1 cellular context compared by ENCODE assay signal in the genomic region with DNA sequence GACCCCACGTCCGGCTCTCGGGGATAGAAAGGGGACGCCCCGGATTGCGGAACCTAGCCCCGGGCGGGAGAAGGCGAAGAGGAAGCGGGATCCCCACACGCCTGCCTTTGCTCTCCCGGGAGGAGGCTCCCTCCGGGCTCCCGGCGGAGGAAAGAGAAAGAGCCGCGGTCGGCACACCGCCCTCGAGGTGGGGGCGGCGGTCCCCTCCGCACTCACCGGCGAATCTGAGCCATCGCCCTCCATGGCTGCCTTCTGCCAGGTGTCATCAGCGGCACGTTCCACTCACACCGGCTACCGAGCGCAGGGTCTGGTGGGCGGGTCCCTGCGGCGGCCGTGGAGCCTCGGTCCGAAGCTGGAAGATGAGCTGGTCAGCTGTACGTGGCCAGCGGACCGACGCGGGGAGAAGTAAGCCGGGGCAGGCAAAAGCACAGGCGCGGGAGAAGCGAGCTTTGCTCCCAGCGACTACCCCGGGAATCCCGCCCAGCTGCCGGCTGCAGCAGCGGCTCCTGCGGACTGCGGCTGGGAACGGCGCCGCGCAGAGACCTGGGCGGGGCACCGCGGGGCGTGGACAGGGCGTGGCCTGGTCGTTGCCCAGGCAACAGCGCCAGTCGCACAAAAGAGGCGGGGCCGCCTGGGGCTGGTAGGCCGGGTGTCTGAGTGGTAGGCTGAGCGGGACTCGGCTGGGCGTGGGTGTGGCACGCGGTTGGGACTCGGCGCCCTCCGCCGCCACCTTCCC.
TF ChIP-seq lines count a peak whose summit lies in the region.

A gene with protein sequence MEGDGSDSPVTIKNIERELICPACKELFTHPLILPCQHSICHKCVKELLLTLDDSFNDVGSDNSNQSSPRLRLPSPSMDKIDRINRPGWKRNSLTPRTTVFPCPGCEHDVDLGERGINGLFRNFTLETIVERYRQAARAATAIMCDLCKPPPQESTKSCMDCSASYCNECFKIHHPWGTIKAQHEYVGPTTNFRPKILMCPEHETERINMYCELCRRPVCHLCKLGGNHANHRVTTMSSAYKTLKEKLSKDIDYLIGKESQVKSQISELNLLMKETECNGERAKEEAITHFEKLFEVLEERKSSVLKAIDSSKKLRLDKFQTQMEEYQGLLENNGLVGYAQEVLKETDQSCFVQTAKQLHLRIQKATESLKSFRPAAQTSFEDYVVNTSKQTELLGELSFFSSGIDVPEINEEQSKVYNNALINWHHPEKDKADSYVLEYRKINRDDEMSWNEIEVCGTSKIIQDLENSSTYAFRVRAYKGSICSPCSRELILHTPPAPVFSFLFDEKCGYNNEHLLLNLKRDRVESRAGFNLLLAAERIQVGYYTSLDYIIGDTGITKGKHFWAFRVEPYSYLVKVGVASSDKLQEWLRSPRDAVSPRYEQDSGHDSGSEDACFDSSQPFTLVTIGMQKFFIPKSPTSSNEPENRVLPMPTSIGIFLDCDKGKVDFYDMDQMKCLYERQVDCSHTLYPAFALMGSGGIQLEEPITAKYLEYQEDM (minus strand): TSS at position 517 of the 736 bp plus-strand sequence. CDS start 274 bp downstream, at position 243.

TF ChIP-seq in HEK293, 187 proteins besides CTCF, POLR2A, EP300 and RAD21 (continued from another document and continues in another):
- TF ChIP-seq, protein P1, sequence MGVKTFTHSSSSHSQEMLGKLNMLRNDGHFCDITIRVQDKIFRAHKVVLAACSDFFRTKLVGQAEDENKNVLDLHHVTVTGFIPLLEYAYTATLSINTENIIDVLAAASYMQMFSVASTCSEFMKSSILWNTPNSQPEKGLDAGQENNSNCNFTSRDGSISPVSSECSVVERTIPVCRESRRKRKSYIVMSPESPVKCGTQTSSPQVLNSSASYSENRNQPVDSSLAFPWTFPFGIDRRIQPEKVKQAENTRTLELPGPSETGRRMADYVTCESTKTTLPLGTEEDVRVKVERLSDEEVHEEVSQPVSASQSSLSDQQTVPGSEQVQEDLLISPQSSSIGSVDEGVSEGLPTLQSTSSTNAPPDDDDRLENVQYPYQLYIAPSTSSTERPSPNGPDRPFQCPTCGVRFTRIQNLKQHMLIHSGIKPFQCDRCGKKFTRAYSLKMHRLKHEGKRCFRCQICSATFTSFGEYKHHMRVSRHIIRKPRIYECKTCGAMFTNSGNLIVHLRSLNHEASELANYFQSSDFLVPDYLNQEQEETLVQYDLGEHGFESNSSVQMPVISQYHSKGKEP (tag by site-specific recombination; IDR thresholded peaks at IDR 0.05) = peak; percentile 85
- TF ChIP-seq KLF9 (tag by site-specific recombination; IDR thresholded peaks at IDR 0.05; ENCODE audit: low read depth) = peak; percentile 99
- TF ChIP-seq ZNF302 (tag by site-specific recombination; IDR thresholded peaks at IDR 0.05; ENCODE audit: low read depth) = no peak
- peak; percentile 93 for TF ChIP-seq SP3 (tag by site-specific recombination; IDR thresholded peaks at IDR 0.05)
- peak; percentile 57; the same call in 1 of the 2 replicates for TF ChIP-seq ZXDB (tag by site-specific recombination; IDR thresholded peaks at IDR 0.05)
- peak; percentile 67 for TF ChIP-seq SP7 (tag by site-specific recombination; IDR thresholded peaks at IDR 0.05)
- peak; percentile 82 for TF ChIP-seq GLIS2 (tag by site-specific recombination; IDR thresholded peaks at IDR 0.05)
- TF ChIP-seq, protein P2, sequence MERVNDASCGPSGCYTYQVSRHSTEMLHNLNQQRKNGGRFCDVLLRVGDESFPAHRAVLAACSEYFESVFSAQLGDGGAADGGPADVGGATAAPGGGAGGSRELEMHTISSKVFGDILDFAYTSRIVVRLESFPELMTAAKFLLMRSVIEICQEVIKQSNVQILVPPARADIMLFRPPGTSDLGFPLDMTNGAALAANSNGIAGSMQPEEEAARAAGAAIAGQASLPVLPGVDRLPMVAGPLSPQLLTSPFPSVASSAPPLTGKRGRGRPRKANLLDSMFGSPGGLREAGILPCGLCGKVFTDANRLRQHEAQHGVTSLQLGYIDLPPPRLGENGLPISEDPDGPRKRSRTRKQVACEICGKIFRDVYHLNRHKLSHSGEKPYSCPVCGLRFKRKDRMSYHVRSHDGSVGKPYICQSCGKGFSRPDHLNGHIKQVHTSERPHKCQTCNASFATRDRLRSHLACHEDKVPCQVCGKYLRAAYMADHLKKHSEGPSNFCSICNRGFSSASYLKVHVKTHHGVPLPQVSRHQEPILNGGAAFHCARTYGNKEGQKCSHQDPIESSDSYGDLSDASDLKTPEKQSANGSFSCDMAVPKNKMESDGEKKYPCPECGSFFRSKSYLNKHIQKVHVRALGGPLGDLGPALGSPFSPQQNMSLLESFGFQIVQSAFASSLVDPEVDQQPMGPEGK (tag by site-specific recombination; IDR thresholded peaks at IDR 0.05) = no peak
- 0 out of 2 replicates have a peak, but pooled peaks have one; percentile 47 for TF ChIP-seq HOXC10 (CRISPR knock-in tag; IDR thresholded peaks at IDR 0.05)
- peak; percentile 54; the same call in 1 of the 2 replicates for TF ChIP-seq ZNF391 (tag by site-specific recombination; IDR thresholded peaks at IDR 0.05; ENCODE audit: borderline replicate concordance, low read depth)
- peak; percentile 82 for TF ChIP-seq ZNF341 (tag by site-specific recombination; IDR thresholded peaks at IDR 0.05; ENCODE audit: low read depth)
- TF ChIP-seq ZNF48 (tag by site-specific recombination; IDR thresholded peaks at IDR 0.05) = no peak
- TF ChIP-seq SCRT2 (tag by site-specific recombination; IDR thresholded peaks at IDR 0.05) = peak; percentile 8; the same call in 1 of the 2 replicates
- peak; percentile 88; the same call in 1 of the 2 replicates for TF ChIP-seq ZFP37 (tag by site-specific recombination; IDR thresholded peaks at IDR 0.05)
- TF ChIP-seq, protein P3, sequence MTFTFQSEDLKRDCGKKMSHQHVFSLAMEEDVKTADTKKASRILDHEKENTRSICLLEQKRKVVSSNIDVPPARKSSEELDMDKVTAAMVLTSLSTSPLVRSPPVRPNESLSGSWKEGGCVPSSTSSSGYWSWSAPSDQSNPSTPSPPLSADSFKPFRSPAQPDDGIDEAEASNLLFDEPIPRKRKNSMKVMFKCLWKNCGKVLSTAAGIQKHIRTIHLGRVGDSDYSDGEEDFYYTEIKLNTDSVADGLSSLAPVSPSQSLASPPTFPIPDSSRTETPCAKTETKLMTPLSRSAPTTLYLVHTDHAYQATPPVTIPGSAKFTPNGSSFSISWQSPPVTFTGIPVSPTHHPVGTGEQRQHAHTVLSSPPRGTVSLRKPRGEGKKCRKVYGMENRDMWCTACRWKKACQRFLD (tag by site-specific recombination; IDR thresholded peaks at IDR 0.05) = peak; percentile 37; the same call in 1 of the 2 replicates
- TF ChIP-seq ZNF76 (tag by site-specific recombination; IDR thresholded peaks at IDR 0.05; ENCODE audit: borderline replicate concordance, low read depth) = peak; percentile 49; the same call in 1 of the 2 replicates
- TF ChIP-seq ZNF626 (tag by site-specific recombination; IDR thresholded peaks at IDR 0.05) = no peak
- peak; percentile 95 for TF ChIP-seq ZEB2 (tag by site-specific recombination; IDR thresholded peaks at IDR 0.05)
- TF ChIP-seq ZNF701 (tag by site-specific recombination; IDR thresholded peaks at IDR 0.05) = no peak
- TF ChIP-seq, protein P4, sequence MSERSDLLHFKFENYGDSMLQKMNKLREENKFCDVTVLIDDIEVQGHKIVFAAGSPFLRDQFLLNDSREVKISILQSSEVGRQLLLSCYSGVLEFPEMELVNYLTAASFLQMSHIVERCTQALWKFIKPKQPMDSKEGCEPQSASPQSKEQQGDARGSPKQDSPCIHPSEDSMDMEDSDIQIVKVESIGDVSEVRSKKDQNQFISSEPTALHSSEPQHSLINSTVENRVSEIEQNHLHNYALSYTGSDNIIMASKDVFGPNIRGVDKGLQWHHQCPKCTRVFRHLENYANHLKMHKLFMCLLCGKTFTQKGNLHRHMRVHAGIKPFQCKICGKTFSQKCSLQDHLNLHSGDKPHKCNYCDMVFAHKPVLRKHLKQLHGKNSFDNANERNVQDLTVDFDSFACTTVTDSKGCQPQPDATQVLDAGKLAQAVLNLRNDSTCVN (tag by site-specific recombination; optimal IDR thresholded peaks at IDR 0.05) = peak; percentile 83
- TF ChIP-seq REPIN1 (tag by site-specific recombination; IDR thresholded peaks at IDR 0.05; ENCODE audit: low read depth) = 0 out of 2 replicates have a peak, but pooled peaks have one; percentile 75
- TF ChIP-seq, protein P5, sequence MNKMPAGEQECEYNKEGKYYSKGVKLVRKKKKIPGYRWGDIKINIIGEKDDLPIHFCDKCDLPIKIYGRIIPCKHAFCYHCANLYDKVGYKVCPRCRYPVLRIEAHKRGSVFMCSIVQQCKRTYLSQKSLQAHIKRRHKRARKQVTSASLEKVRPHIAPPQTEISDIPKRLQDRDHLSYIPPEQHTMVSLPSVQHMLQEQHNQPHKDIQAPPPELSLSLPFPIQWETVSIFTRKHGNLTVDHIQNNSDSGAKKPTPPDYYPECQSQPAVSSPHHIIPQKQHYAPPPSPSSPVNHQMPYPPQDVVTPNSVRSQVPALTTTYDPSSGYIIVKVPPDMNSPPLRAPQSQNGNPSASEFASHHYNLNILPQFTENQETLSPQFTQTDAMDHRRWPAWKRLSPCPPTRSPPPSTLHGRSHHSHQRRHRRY (tag by site-specific recombination; IDR thresholded peaks at IDR 0.05) = no peak
- TF ChIP-seq ZNF24 (tag by site-specific recombination; IDR thresholded peaks at IDR 0.05) = 0 out of 2 replicates have a peak, but pooled peaks have one; percentile 14
- TF ChIP-seq KLF1 (tag by site-specific recombination; IDR thresholded peaks at IDR 0.05) = peak; percentile 97
- TF ChIP-seq, protein P6, sequence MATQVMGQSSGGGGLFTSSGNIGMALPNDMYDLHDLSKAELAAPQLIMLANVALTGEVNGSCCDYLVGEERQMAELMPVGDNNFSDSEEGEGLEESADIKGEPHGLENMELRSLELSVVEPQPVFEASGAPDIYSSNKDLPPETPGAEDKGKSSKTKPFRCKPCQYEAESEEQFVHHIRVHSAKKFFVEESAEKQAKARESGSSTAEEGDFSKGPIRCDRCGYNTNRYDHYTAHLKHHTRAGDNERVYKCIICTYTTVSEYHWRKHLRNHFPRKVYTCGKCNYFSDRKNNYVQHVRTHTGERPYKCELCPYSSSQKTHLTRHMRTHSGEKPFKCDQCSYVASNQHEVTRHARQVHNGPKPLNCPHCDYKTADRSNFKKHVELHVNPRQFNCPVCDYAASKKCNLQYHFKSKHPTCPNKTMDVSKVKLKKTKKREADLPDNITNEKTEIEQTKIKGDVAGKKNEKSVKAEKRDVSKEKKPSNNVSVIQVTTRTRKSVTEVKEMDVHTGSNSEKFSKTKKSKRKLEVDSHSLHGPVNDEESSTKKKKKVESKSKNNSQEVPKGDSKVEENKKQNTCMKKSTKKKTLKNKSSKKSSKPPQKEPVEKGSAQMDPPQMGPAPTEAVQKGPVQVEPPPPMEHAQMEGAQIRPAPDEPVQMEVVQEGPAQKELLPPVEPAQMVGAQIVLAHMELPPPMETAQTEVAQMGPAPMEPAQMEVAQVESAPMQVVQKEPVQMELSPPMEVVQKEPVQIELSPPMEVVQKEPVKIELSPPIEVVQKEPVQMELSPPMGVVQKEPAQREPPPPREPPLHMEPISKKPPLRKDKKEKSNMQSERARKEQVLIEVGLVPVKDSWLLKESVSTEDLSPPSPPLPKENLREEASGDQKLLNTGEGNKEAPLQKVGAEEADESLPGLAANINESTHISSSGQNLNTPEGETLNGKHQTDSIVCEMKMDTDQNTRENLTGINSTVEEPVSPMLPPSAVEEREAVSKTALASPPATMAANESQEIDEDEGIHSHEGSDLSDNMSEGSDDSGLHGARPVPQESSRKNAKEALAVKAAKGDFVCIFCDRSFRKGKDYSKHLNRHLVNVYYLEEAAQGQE (tag by site-specific recombination; IDR thresholded peaks at IDR 0.05) = no peak
- TF ChIP-seq ZNF660 (tag by site-specific recombination; IDR thresholded peaks at IDR 0.05) = peak; percentile 65
- TF ChIP-seq, protein P7, sequence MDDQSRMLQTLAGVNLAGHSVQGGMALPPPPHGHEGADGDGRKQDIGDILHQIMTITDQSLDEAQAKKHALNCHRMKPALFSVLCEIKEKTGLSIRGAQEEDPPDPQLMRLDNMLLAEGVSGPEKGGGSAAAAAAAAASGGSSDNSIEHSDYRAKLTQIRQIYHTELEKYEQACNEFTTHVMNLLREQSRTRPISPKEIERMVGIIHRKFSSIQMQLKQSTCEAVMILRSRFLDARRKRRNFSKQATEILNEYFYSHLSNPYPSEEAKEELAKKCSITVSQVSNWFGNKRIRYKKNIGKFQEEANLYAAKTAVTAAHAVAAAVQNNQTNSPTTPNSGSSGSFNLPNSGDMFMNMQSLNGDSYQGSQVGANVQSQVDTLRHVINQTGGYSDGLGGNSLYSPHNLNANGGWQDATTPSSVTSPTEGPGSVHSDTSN (CRISPR knock-in tag; IDR thresholded peaks at IDR 0.05) = 0 out of 2 replicates have a peak, but pooled peaks have one; percentile 52
- peak; percentile 97 for TF ChIP-seq KLF10 (tag by site-specific recombination; IDR thresholded peaks at IDR 0.05)
- peak; percentile 98 for TF ChIP-seq ZBTB8A (tag by site-specific recombination; IDR thresholded peaks at IDR 0.05)
- TF ChIP-seq ZBTB21 (tag by site-specific recombination; IDR thresholded peaks at IDR 0.05) = 0 out of 2 replicates have a peak, but pooled peaks have one; percentile 24
- peak; percentile 76; the same call in 1 of the 2 replicates for TF ChIP-seq ZNF394 (tag by site-specific recombination; IDR thresholded peaks at IDR 0.05; ENCODE audit: borderline replicate concordance)
- peak; percentile 65; the same call in 1 of the 2 replicates for TF ChIP-seq IKZF3 (tag by site-specific recombination; IDR thresholded peaks at IDR 0.05)
- TF ChIP-seq SP2 (tag by site-specific recombination; IDR thresholded peaks at IDR 0.05) = peak; percentile 83
- TF ChIP-seq, protein P8, sequence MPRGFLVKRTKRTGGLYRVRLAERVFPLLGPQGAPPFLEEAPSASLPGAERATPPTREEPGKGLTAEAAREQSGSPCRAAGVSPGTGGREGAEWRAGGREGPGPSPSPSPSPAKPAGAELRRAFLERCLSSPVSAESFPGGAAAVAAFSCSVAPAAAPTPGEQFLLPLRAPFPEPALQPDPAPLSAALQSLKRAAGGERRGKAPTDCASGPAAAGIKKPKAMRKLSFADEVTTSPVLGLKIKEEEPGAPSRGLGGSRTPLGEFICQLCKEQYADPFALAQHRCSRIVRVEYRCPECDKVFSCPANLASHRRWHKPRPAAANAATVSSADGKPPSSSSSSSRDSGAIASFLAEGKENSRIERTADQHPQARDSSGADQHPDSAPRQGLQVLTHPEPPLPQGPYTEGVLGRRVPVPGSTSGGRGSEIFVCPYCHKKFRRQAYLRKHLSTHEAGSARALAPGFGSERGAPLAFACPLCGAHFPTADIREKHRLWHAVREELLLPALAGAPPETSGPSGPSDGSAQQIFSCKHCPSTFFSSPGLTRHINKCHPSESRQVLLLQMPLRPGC (tag by site-specific recombination; IDR thresholded peaks at IDR 0.05) = peak; percentile 16; the same call in 1 of the 2 replicates
- TF ChIP-seq ZIC2 (tag by site-specific recombination; IDR thresholded peaks at IDR 0.05) = peak; percentile 31; the same call in 1 of the 2 replicates
- TF ChIP-seq, protein P9, sequence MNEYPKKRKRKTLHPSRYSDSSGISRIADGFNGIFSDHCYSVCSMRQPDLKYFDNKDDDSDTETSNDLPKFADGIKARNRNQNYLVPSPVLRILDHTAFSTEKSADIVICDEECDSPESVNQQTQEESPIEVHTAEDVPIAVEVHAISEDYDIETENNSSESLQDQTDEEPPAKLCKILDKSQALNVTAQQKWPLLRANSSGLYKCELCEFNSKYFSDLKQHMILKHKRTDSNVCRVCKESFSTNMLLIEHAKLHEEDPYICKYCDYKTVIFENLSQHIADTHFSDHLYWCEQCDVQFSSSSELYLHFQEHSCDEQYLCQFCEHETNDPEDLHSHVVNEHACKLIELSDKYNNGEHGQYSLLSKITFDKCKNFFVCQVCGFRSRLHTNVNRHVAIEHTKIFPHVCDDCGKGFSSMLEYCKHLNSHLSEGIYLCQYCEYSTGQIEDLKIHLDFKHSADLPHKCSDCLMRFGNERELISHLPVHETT (tag by site-specific recombination; IDR thresholded peaks at IDR 0.05) = 0 out of 2 replicates have a peak, but pooled peaks have one; percentile 14
- no peak for TF ChIP-seq TRIM28 (IDR thresholded peaks at IDR 0.05; ENCODE audit: borderline replicate concordance, low read length)
